In genomic region chr1:154418898-154419619, GRCh38 we compare ENCODE assay signal across 8 cellular contexts. TPM values are rescaled to one million over a fixed set of nuclear protein-coding genes. Genes with fewer than 3 reads are reported as not detected.
DNase-seq lines count a peak whose midpoint lies in the region; ATAC-seq, FAIRE-seq and TF ChIP-seq lines count a peak whose summit lies in the region.

No MANE protein-coding gene starts in this region.

- H3K27ac Mint-ChIP-seq in HFFc6, result peak overlapping the region; percentile 82
- peak overlapping the region; percentile 88 for H3K27ac Mint-ChIP-seq in activated naive CD8-positive, alpha-beta T cell treated with anti-CD3 and anti-CD28 coated beads for 36 hours
- H3K27ac Mint-ChIP-seq in stimulated activated effector memory CD8-positive, alpha-beta T cell treated with anti-CD3 and anti-CD28 coated beads, Interleukin-12 subunit alpha, Interleukin-12 subunit beta, amount 100 ng/mL, for 72 hours, result peak overlapping the region; percentile 67

- CTCF ChIA-PET in HEK293T (lab: Yijun Ruan, JAX), result interaction anchor here (1.2 kb wide), 1 partner anchor 128 kb away, joined by 3 read pairs; no protein-coding TSS in a partner anchor

- POLR2A ChIA-PET in HEK293T (lab: Yijun Ruan, JAX), result no interaction called here

- no peaks in the 10 kb centered on the region for H3K36me3 ChIP-seq in kidney (ENCODE audit: control insufficient read depth in 1 of 2, insufficient read depth in 2 of 2, low read length in 2 of 2)

- no peaks in the 10 kb centered on the region for H3K36me3 Mint-ChIP-seq in HFFc6 (ENCODE audit: low read depth)
- H3K36me3 Mint-ChIP-seq in activated naive CD8-positive, alpha-beta T cell treated with anti-CD3 and anti-CD28 coated beads for 36 hours, result peaks cover 2% of the 10 kb centered on the region
- peaks cover 7% of the 10 kb centered on the region for H3K36me3 Mint-ChIP-seq in stimulated activated effector memory CD8-positive, alpha-beta T cell treated with anti-CD3 and anti-CD28 coated beads, Interleukin-12 subunit alpha, Interleukin-12 subunit beta, amount 100 ng/mL, for 72 hours

- H3K4me1 Mint-ChIP-seq in HFFc6 (ENCODE audit: low read depth), result peaks cover 60% of the 10 kb centered on the region
- H3K4me1 Mint-ChIP-seq in activated naive CD8-positive, alpha-beta T cell treated with anti-CD3 and anti-CD28 coated beads for 36 hours, result peaks cover 67% of the 10 kb centered on the region
- H3K4me1 Mint-ChIP-seq in stimulated activated effector memory CD8-positive, alpha-beta T cell treated with anti-CD3 and anti-CD28 coated beads, Interleukin-12 subunit alpha, Interleukin-12 subunit beta, amount 100 ng/mL, for 72 hours, result peaks cover 52% of the 10 kb centered on the region

- ATAC-seq in stimulated activated effector memory CD8-positive, alpha-beta T cell treated with anti-CD3 and anti-CD28 coated beads, Interleukin-12 subunit alpha, Interleukin-12 subunit beta, amount 100 ng/mL, for 72 hours, result no peak
- no peak for ATAC-seq in GM21423 (IDR thresholded peaks at IDR 0.05; ENCODE audit: unreplicated experiment)

- no peak for FAIRE-seq in kidney (lab: Jason Lieb, UNC)

- peak overlapping the region in 1 of 2 donors; percentile 22 for H3K9ac ChIP-seq in kidney (ENCODE audit: low read length in 2 of 2)

- H3K4me3 ChIP-seq in kidney (ENCODE audit: low read length in 2 of 2) (no peak overlapping the region), foreskin fibroblast (ENCODE audit: low read depth in 1 of 2, low read length in 2 of 2) (no peak overlapping the region)

- H3K9me3 Mint-ChIP-seq in HFFc6, result no peaks in the 10 kb centered on the region
- no peaks in the 10 kb centered on the region for H3K9me3 Mint-ChIP-seq in activated naive CD8-positive, alpha-beta T cell treated with anti-CD3 and anti-CD28 coated beads for 36 hours
- no peaks in the 10 kb centered on the region for H3K9me3 Mint-ChIP-seq in stimulated activated effector memory CD8-positive, alpha-beta T cell treated with anti-CD3 and anti-CD28 coated beads, Interleukin-12 subunit alpha, Interleukin-12 subunit beta, amount 100 ng/mL, for 72 hours

- H3K4me1 ChIP-seq in kidney (ENCODE audit: control insufficient read depth in 1 of 2, insufficient read depth in 1 of 2, low read depth in 1 of 2, low read length in 2 of 2), result peaks cover 42 to 43% of the 10 kb centered on the region in 2 donors

- H3K9me3 ChIP-seq in kidney (ENCODE audit: control insufficient read depth in 1 of 2, low read length in 2 of 2), result no peaks in the 10 kb centered on the region

- H3K27me3 Mint-ChIP-seq in HFFc6 (ENCODE audit: insufficient read depth), result peaks cover 2% of the 10 kb centered on the region; the same call in 1 of the 2 replicates
- no peaks in the 10 kb centered on the region for H3K27me3 Mint-ChIP-seq in activated naive CD8-positive, alpha-beta T cell treated with anti-CD3 and anti-CD28 coated beads for 36 hours

- intact Hi-C loops in kidney (cut with DNase I), result no loop called here

- H3K27ac ChIP-seq in kidney (ENCODE audit: low read depth in 2 of 2, low read length in 2 of 2), result peak overlapping the region; percentile 91 to 96

- no peak for TF ChIP-seq CTCF in HFFc6 (IDR thresholded peaks at IDR 0.05)
- no peak for TF ChIP-seq CTCF in kidney (IDR thresholded peaks at IDR 0.05; ENCODE audit: borderline replicate concordance, extremely low read depth, insufficient read depth)
- no peak for TF ChIP-seq CTCF in foreskin fibroblast (IDR thresholded peaks at IDR 0.05; ENCODE audit: low read depth, low read length)

- DNase-seq in HFFc6, result no peak
- DNase-seq in activated naive CD8-positive, alpha-beta T cell treated with anti-CD3 and anti-CD28 coated beads for 36 hours, result no peak
- no peak for DNase-seq in kidney
- no peak for DNase-seq in stimulated activated effector memory CD8-positive, alpha-beta T cell treated with anti-CD3 and anti-CD28 coated beads, Interleukin-12 subunit alpha, Interleukin-12 subunit beta, amount 100 ng/mL, for 72 hours (ENCODE audit: low spot score in 2 of 2)
- DNase-seq in foreskin fibroblast, result no peak
- DNase-seq in NCI-H1930 (lab: John Stamatoyannopoulos, UW), result no peak
- DNase-seq in HEK293T (ENCODE audit: extremely low spot score), result no peak

- peak overlapping the region; percentile 69 for H3K4me3 Mint-ChIP-seq in HFFc6
- peak overlapping the region; percentile 64 for H3K4me3 Mint-ChIP-seq in activated naive CD8-positive, alpha-beta T cell treated with anti-CD3 and anti-CD28 coated beads for 36 hours
- peak overlapping the region; percentile 50 for H3K4me3 Mint-ChIP-seq in stimulated activated effector memory CD8-positive, alpha-beta T cell treated with anti-CD3 and anti-CD28 coated beads, Interleukin-12 subunit alpha, Interleukin-12 subunit beta, amount 100 ng/mL, for 72 hours

TF ChIP-seq in HEK293T, 16 proteins besides CTCF, POLR2A, EP300 and RAD21:
- no peak for TF ChIP-seq NFRKB (IDR thresholded peaks at IDR 0.05)
- TF ChIP-seq SP1 (IDR thresholded peaks at IDR 0.05), result no peak
- TF ChIP-seq ZNF384 (IDR thresholded peaks at IDR 0.05), result no peak
- no peak for TF ChIP-seq TARDBP (IDR thresholded peaks at IDR 0.05)
- TF ChIP-seq SUZ12 (IDR thresholded peaks at IDR 0.05), result no peak
- TF ChIP-seq LEF1 (IDR thresholded peaks at IDR 0.05; ENCODE audit: borderline replicate concordance), result no peak
- TF ChIP-seq HDGF (IDR thresholded peaks at IDR 0.05; ENCODE audit: borderline replicate concordance), result no peak
- no peak for TF ChIP-seq L3MBTL2 (conservative IDR thresholded peaks at IDR 0.05)
- TF ChIP-seq FOXM1 (IDR thresholded peaks at IDR 0.05; ENCODE audit: borderline replicate concordance), result no peak
- no peak for TF ChIP-seq FOXK2 (IDR thresholded peaks at IDR 0.05)
- no peak for TF ChIP-seq CTBP1 (IDR thresholded peaks at IDR 0.05; ENCODE audit: borderline replicate concordance)
- no peak for TF ChIP-seq FOXA1 (IDR thresholded peaks at IDR 0.05)
- no peak for TF ChIP-seq PKNOX1 (IDR thresholded peaks at IDR 0.05)

RNA-seq across cellular contexts. Expression of gene IL6R, which starts 13.9 kb away (rescaled TPM):
- 1 to 10 TPM; 2.0 to 3.9 (median 2.3) TPM for total RNA-seq in HFFc6 (2021; fragmentation: NEBNext Ultra II Directional; extraction: Animal tissue kit (Norgen Biotek cat#: 25700))
- total RNA-seq in activated naive CD8-positive, alpha-beta T cell treated with anti-CD3 and anti-CD28 coated beads for 36 hours, result 1 to 10 TPM; 2.3 to 2.4 TPM
- total RNA-seq in kidney, result 33.0 TPM
- polyA plus RNA-seq in kidney (ENCODE audit: insufficient read depth, low read depth, low replicate concordance), result 6.2 TPM
